Comparison of ENCODE assay signal across 18 cellular contexts in the genomic region with DNA sequence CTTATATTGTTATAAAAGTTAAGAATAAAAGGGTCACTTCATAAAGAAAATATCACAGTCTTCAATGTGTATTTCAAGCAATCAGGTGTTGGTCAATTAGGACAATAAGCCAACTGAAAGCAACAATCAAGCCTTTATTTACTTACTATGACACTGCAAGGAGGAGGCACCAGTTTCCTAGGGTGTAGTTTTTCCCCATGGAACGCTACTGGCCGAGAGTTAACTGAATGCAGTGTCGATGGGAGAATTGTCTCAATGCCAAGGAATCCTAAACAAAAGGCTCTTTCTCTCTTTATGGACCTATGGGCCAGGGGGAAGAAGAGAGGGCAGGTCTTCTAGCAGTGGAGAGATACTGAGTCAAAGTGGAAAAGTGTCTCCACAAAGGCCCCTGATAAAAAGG.
"Had no signal": no experiment of that assay in that cellular context is flagged by ENCODE, and none has a peak within 500 bp of the region (broad histone marks: within the 10 kb centered on the region; RNA-seq: fewer than 3 reads in every experiment).

No MANE protein-coding gene starts in this region.

- H3K9me3 ChIP-seq: esophagus muscularis mucosa, gastrocnemius medialis, heart right ventricle, left lung, lower lobe of right lung had no signal

- H3K27ac ChIP-seq: coronary artery, dorsolateral prefrontal cortex, esophagus muscularis mucosa, foreskin keratinocyte, gastrocnemius medialis, heart right ventricle, left lung, lower lobe of right lung had no signal

- H3K27me3 ChIP-seq: dorsolateral prefrontal cortex, esophagus muscularis mucosa, foreskin keratinocyte, gastrocnemius medialis, heart right ventricle, left lung had no signal

- H3K4me1 ChIP-seq: esophagus muscularis mucosa, foreskin keratinocyte, gastrocnemius medialis, heart right ventricle, left lung, lower lobe of right lung had no signal

- H3K4me3 ChIP-seq: coronary artery, dorsolateral prefrontal cortex, esophagus muscularis mucosa, gastrocnemius medialis, heart right ventricle, left lung, lower lobe of right lung had no signal

- DNase-seq: dermis blood vessel endothelial cell; dorsolateral prefrontal cortex; effector CD4-positive, alpha-beta T cell; effector memory CD4-positive, alpha-beta T cell; foreskin keratinocyte; gastrocnemius medialis; glutamatergic neuron; head of caudate nucleus; heart right ventricle; hippocampal formation; left cardiac atrium; left lung; left ventricle myocardium superior; lower lobe of right lung; midbrain; naive thymus-derived CD4-positive, alpha-beta T cell had no signal

- H3K36me3 ChIP-seq: esophagus muscularis mucosa, gastrocnemius medialis, heart right ventricle, left lung, lower lobe of right lung had no signal
